In the genomic region with DNA sequence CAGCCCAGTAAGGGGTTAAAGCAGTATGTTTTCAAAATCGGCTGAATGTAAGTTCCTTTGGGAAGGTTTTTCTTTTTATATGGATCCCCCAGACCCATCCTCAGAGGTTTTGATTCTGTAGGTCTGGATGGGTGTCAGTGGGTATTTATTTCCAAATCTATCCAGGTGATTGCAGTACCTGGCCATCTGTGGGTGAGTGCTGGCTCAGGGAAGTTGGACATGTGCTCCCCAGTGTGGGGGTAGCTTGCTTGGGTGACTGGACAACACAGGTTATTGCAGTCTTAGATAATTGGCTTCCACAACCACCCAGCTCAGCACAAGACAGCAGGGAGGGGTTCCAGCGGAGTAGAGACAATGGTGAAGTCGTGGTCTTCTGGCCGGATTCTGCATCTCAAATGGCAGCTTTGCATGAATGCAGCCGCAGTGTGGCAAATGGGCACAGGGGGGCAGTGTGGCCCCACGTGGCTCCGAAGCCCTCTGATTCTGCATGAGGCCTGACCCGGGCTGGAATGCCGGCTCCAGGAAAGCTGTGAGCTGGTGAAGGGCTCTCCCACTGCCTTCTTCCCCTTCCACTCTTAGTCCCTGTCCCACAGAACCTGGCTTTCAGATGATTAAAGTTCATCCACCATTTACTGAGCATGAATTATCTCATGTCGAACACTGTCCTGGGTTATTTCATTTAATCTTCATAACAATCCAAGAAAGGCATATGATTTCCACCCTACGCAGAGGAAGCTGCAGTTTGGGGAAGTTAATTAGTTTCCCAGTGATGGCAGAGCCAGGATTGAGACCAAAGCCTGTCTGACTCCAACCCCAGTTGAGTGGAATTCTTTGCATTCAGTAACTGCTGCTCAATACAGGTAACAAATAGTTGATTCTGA, we compare ENCODE assay signal across 8 cellular contexts.
DNase-seq lines count a peak whose midpoint lies in the region; ATAC-seq, FAIRE-seq and TF ChIP-seq lines count a peak whose summit lies in the region.

No MANE protein-coding gene starts in this region.

- no peak for TF ChIP-seq POLR2A in testis (IDR thresholded peaks at IDR 0.05)

- H3K9me3 ChIP-seq in testis = no peaks in the 10 kb centered on the region

- no peak overlapping the region for H3K4me3 ChIP-seq in AG10803 (ENCODE audit: low read length)
- H3K4me3 ChIP-seq in Jurkat, Clone E6-1 (ENCODE audit: low read length) = no peak overlapping the region
- no peak overlapping the region for H3K4me3 ChIP-seq in testis

- TF ChIP-seq CTCF in AG10803 (conservative IDR thresholded peaks at IDR 0.05; ENCODE audit: low read length) (peak; percentile 95), osteocyte (IDR thresholded peaks at IDR 0.05) (peak; percentile 96), testis (IDR thresholded peaks at IDR 0.05) (peak; percentile 82 to 89 (median 84))

- H3K4me1 Mint-ChIP-seq in osteocyte (ENCODE audit: unreplicated experiment) = peaks cover 22% of the 10 kb centered on the region

- intact Hi-C loops in testis (cut with DNase I; ENCODE audit: low total_unique reads) = no loop called here

- peak; percentile 84 for ATAC-seq in GM19035 (IDR thresholded peaks at IDR 0.05; ENCODE audit: unreplicated experiment)

- 25 to 32% methylated on average over 11 of the region's 11 CpGs for WGBS in testis, 2 donors

- no peak overlapping the region for H3K27ac Mint-ChIP-seq in osteocyte (ENCODE audit: unreplicated experiment)

- H3K36me3 ChIP-seq in testis (ENCODE audit: low read depth, missing control alignments) = no peaks in the 10 kb centered on the region

- DNase-seq in AG10803 (ENCODE audit: low read depth) (peak; percentile 66), RPMI8226 (peak; percentile 80), frontal cortex (ENCODE audit: low spot score in 2 of 2) (peak; percentile 34 to 74), osteocyte (ENCODE audit: extremely low spot score, unreplicated experiment) (peak; percentile 94), testis (peak; percentile 90)
- DNase-seq in Jurkat, Clone E6-1 (ENCODE audit: low read depth, low spot score) = peak; percentile 22
- peak; percentile 43 for DNase-seq in activated effector memory CD4-positive, alpha-beta T cell treated with Interleukin-2 at 50 U/mL for 16 hours

- no peak for FAIRE-seq in frontal cortex (lab: Jason Lieb, UNC)

- peaks cover 8% of the 10 kb centered on the region for H3K4me1 ChIP-seq in testis

- H3K27ac ChIP-seq in testis = no peak overlapping the region

- peaks cover 32% of the 10 kb centered on the region for H3K27me3 Mint-ChIP-seq in osteocyte (ENCODE audit: unreplicated experiment)

- no peak overlapping the region for H3K4me3 Mint-ChIP-seq in osteocyte (ENCODE audit: unreplicated experiment)

- H3K36me3 Mint-ChIP-seq in osteocyte (ENCODE audit: unreplicated experiment) = no peaks in the 10 kb centered on the region

- H3K9me3 Mint-ChIP-seq in osteocyte (ENCODE audit: unreplicated experiment) = no peaks in the 10 kb centered on the region

- no peaks in the 10 kb centered on the region for H3K27me3 ChIP-seq in testis

Comparison
In these comparisons a context has a peak if more than half of its experiments do, and no peak if none do; other contexts are left out.
1. DNase-seq: peak in every context shown above with its lines; median percentile 94 in osteocyte; 90 in testis; 80 in RPMI8226; 66 in AG10803; 54 in frontal cortex; 43 in activated effector memory CD4-positive, alpha-beta T cell treated with Interleukin-2 at 50 U/mL for 16 hours; 22 in Jurkat, Clone E6-1.